Comparison of ENCODE assay signal across 1 cellular context in genomic region chr9:109320734-109321448, GRCh38.
TF ChIP-seq lines count a peak whose summit lies in the region.

TSS of gene EPB41L4B (minus strand) at chr9:109321059. CDS start at chr9:109320446, 613 bp downstream.

TF ChIP-seq in HEK293, 187 proteins besides CTCF, POLR2A, EP300 and RAD21 (continued from another document and continues in another):
- TF ChIP-seq, protein P1, sequence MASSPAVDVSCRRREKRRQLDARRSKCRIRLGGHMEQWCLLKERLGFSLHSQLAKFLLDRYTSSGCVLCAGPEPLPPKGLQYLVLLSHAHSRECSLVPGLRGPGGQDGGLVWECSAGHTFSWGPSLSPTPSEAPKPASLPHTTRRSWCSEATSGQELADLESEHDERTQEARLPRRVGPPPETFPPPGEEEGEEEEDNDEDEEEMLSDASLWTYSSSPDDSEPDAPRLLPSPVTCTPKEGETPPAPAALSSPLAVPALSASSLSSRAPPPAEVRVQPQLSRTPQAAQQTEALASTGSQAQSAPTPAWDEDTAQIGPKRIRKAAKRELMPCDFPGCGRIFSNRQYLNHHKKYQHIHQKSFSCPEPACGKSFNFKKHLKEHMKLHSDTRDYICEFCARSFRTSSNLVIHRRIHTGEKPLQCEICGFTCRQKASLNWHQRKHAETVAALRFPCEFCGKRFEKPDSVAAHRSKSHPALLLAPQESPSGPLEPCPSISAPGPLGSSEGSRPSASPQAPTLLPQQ (tag by site-specific recombination; IDR thresholded peaks at IDR 0.05): peak; percentile 51; the same call in 1 of the 2 replicates
- TF ChIP-seq ZNF777 (tag by site-specific recombination; IDR thresholded peaks at IDR 0.05; ENCODE audit: borderline replicate concordance): no peak
- TF ChIP-seq ZNF792 (tag by site-specific recombination; IDR thresholded peaks at IDR 0.05): no peak
- TF ChIP-seq, protein P2, sequence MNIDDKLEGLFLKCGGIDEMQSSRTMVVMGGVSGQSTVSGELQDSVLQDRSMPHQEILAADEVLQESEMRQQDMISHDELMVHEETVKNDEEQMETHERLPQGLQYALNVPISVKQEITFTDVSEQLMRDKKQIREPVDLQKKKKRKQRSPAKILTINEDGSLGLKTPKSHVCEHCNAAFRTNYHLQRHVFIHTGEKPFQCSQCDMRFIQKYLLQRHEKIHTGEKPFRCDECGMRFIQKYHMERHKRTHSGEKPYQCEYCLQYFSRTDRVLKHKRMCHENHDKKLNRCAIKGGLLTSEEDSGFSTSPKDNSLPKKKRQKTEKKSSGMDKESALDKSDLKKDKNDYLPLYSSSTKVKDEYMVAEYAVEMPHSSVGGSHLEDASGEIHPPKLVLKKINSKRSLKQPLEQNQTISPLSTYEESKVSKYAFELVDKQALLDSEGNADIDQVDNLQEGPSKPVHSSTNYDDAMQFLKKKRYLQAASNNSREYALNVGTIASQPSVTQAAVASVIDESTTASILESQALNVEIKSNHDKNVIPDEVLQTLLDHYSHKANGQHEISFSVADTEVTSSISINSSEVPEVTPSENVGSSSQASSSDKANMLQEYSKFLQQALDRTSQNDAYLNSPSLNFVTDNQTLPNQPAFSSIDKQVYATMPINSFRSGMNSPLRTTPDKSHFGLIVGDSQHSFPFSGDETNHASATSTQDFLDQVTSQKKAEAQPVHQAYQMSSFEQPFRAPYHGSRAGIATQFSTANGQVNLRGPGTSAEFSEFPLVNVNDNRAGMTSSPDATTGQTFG (tag by site-specific recombination; IDR thresholded peaks at IDR 0.05; ENCODE audit: borderline replicate concordance): no peak
- TF ChIP-seq ZNF341 (tag by site-specific recombination; IDR thresholded peaks at IDR 0.05; ENCODE audit: low read depth): no peak
- no peak; the same call in 1 of the 2 replicates for TF ChIP-seq KLF10 (tag by site-specific recombination; IDR thresholded peaks at IDR 0.05)
- no peak for TF ChIP-seq RBAK (tag by site-specific recombination; IDR thresholded peaks at IDR 0.05)
- TF ChIP-seq ZNF146 (tag by site-specific recombination; IDR thresholded peaks at IDR 0.05): no peak
- peak; percentile 70 for TF ChIP-seq ZBTB17 (tag by site-specific recombination; IDR thresholded peaks at IDR 0.05)
- TF ChIP-seq ZNF350 (tag by site-specific recombination; IDR thresholded peaks at IDR 0.05): no peak
- TF ChIP-seq ZBTB6 (tag by site-specific recombination; IDR thresholded peaks at IDR 0.05): no peak
- no peak for TF ChIP-seq ZNF133 (tag by site-specific recombination; IDR thresholded peaks at IDR 0.05)
- no peak for TF ChIP-seq ZNF664 (tag by site-specific recombination; IDR thresholded peaks at IDR 0.05)
- TF ChIP-seq ZNF112 (tag by site-specific recombination; IDR thresholded peaks at IDR 0.05): no peak
- TF ChIP-seq IKZF3 (tag by site-specific recombination; IDR thresholded peaks at IDR 0.05): peak; percentile 31; the same call in 1 of the 2 replicates
- TF ChIP-seq ZSCAN4 (tag by site-specific recombination; IDR thresholded peaks at IDR 0.05): peak; percentile 25; the same call in 1 of the 2 replicates
- TF ChIP-seq, protein P3, sequence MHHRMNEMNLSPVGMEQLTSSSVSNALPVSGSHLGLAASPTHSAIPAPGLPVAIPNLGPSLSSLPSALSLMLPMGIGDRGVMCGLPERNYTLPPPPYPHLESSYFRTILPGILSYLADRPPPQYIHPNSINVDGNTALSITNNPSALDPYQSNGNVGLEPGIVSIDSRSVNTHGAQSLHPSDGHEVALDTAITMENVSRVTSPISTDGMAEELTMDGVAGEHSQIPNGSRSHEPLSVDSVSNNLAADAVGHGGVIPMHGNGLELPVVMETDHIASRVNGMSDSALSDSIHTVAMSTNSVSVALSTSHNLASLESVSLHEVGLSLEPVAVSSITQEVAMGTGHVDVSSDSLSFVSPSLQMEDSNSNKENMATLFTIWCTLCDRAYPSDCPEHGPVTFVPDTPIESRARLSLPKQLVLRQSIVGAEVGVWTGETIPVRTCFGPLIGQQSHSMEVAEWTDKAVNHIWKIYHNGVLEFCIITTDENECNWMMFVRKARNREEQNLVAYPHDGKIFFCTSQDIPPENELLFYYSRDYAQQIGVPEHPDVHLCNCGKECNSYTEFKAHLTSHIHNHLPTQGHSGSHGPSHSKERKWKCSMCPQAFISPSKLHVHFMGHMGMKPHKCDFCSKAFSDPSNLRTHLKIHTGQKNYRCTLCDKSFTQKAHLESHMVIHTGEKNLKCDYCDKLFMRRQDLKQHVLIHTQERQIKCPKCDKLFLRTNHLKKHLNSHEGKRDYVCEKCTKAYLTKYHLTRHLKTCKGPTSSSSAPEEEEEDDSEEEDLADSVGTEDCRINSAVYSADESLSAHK (tag by site-specific recombination; IDR thresholded peaks at IDR 0.05): no peak
- peak; percentile 84 for TF ChIP-seq ZNF629 (tag by site-specific recombination; IDR thresholded peaks at IDR 0.05)
- TF ChIP-seq ZNF394 (tag by site-specific recombination; IDR thresholded peaks at IDR 0.05; ENCODE audit: borderline replicate concordance): peak; percentile 32; the same call in 1 of the 2 replicates
- no peak for TF ChIP-seq ZNF514 (tag by site-specific recombination; IDR thresholded peaks at IDR 0.05)
- TF ChIP-seq, protein P4, sequence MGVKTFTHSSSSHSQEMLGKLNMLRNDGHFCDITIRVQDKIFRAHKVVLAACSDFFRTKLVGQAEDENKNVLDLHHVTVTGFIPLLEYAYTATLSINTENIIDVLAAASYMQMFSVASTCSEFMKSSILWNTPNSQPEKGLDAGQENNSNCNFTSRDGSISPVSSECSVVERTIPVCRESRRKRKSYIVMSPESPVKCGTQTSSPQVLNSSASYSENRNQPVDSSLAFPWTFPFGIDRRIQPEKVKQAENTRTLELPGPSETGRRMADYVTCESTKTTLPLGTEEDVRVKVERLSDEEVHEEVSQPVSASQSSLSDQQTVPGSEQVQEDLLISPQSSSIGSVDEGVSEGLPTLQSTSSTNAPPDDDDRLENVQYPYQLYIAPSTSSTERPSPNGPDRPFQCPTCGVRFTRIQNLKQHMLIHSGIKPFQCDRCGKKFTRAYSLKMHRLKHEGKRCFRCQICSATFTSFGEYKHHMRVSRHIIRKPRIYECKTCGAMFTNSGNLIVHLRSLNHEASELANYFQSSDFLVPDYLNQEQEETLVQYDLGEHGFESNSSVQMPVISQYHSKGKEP (tag by site-specific recombination; IDR thresholded peaks at IDR 0.05): peak; percentile 71
- peak; percentile 64 for TF ChIP-seq ZBTB26 (tag by site-specific recombination; optimal IDR thresholded peaks at IDR 0.05)
- no peak for TF ChIP-seq ZNF174 (tag by site-specific recombination; IDR thresholded peaks at IDR 0.05)
- TF ChIP-seq ZNF324 (tag by site-specific recombination; IDR thresholded peaks at IDR 0.05): 0 out of 2 replicates have a peak, but pooled peaks have one; percentile 35
- TF ChIP-seq ZNF19 (tag by site-specific recombination; IDR thresholded peaks at IDR 0.05; ENCODE audit: low read depth): no peak
- no peak for TF ChIP-seq GLI4 (tag by site-specific recombination; IDR thresholded peaks at IDR 0.05)
- TF ChIP-seq ZNF76 (tag by site-specific recombination; IDR thresholded peaks at IDR 0.05; ENCODE audit: borderline replicate concordance, low read depth): peak; percentile 48; the same call in 1 of the 2 replicates
- no peak for TF ChIP-seq ZNF248 (tag by site-specific recombination; IDR thresholded peaks at IDR 0.05)
- TF ChIP-seq ZNF521 (tag by site-specific recombination; IDR thresholded peaks at IDR 0.05): no peak
- TF ChIP-seq FEZF1 (tag by site-specific recombination; IDR thresholded peaks at IDR 0.05): peak; percentile 61
- no peak for TF ChIP-seq ZNF426 (tag by site-specific recombination; IDR thresholded peaks at IDR 0.05)
- TF ChIP-seq ZNF747 (tag by site-specific recombination; IDR thresholded peaks at IDR 0.05): no peak
- no peak for TF ChIP-seq ZNF155 (tag by site-specific recombination; IDR thresholded peaks at IDR 0.05)
- no peak for TF ChIP-seq ZNF391 (tag by site-specific recombination; IDR thresholded peaks at IDR 0.05; ENCODE audit: borderline replicate concordance, low read depth)
- 0 out of 2 replicates have a peak, but pooled peaks have one; percentile 34 for TF ChIP-seq ZNF18 (tag by site-specific recombination; IDR thresholded peaks at IDR 0.05)
- no peak for TF ChIP-seq ZFP41 (tag by site-specific recombination; IDR thresholded peaks at IDR 0.05; ENCODE audit: borderline replicate concordance)
- peak; percentile 61; the same call in 1 of the 2 replicates for TF ChIP-seq KLF8 (tag by site-specific recombination; IDR thresholded peaks at IDR 0.05)
- TF ChIP-seq ZNF624 (tag by site-specific recombination; IDR thresholded peaks at IDR 0.05): no peak
- TF ChIP-seq ZNF140 (tag by site-specific recombination; IDR thresholded peaks at IDR 0.05): no peak
- no peak for TF ChIP-seq ZNF404 (tag by site-specific recombination; IDR thresholded peaks at IDR 0.05)
- no peak for TF ChIP-seq SCRT1 (tag by site-specific recombination; IDR thresholded peaks at IDR 0.05; ENCODE audit: borderline replicate concordance)
- TF ChIP-seq ZNF362 (tag by site-specific recombination; IDR thresholded peaks at IDR 0.05): no peak
- TF ChIP-seq ZFHX2 (tag by site-specific recombination; conservative IDR thresholded peaks at IDR 0.05): peak; percentile 81
- no peak for TF ChIP-seq ZNF114 (tag by site-specific recombination; IDR thresholded peaks at IDR 0.05)
- TF ChIP-seq, protein P5, sequence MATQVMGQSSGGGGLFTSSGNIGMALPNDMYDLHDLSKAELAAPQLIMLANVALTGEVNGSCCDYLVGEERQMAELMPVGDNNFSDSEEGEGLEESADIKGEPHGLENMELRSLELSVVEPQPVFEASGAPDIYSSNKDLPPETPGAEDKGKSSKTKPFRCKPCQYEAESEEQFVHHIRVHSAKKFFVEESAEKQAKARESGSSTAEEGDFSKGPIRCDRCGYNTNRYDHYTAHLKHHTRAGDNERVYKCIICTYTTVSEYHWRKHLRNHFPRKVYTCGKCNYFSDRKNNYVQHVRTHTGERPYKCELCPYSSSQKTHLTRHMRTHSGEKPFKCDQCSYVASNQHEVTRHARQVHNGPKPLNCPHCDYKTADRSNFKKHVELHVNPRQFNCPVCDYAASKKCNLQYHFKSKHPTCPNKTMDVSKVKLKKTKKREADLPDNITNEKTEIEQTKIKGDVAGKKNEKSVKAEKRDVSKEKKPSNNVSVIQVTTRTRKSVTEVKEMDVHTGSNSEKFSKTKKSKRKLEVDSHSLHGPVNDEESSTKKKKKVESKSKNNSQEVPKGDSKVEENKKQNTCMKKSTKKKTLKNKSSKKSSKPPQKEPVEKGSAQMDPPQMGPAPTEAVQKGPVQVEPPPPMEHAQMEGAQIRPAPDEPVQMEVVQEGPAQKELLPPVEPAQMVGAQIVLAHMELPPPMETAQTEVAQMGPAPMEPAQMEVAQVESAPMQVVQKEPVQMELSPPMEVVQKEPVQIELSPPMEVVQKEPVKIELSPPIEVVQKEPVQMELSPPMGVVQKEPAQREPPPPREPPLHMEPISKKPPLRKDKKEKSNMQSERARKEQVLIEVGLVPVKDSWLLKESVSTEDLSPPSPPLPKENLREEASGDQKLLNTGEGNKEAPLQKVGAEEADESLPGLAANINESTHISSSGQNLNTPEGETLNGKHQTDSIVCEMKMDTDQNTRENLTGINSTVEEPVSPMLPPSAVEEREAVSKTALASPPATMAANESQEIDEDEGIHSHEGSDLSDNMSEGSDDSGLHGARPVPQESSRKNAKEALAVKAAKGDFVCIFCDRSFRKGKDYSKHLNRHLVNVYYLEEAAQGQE (tag by site-specific recombination; IDR thresholded peaks at IDR 0.05): no peak
- 0 out of 2 replicates have a peak, but pooled peaks have one; percentile 18 for TF ChIP-seq KLF9 (tag by site-specific recombination; IDR thresholded peaks at IDR 0.05; ENCODE audit: low read depth)
